Comparison of ENCODE assay signal across 8 cellular contexts in genomic region chr12:52278931-52279682, GRCh38. TPM values are rescaled to one million over a fixed set of nuclear protein-coding genes. Genes with fewer than 3 reads are reported as not detected.
A peak's percentile ranks its signal among the peaks of the same experiment; 100 is the strongest.
DNase-seq lines count a peak whose midpoint lies in the region; ATAC-seq and TF ChIP-seq lines count a peak whose summit lies in the region.

No MANE protein-coding gene starts in this region.

- no peaks in the 10 kb centered on the region for H3K36me3 ChIP-seq in BLaER1
- H3K36me3 ChIP-seq in Loucy (ENCODE audit: insufficient read depth, low read length): no peaks in the 10 kb centered on the region
- no peaks in the 10 kb centered on the region for H3K36me3 ChIP-seq in adipocyte (ENCODE audit: control insufficient read depth, insufficient read depth, low read length, severe bottlenecking)
- H3K36me3 ChIP-seq in right atrium auricular region: no peaks in the 10 kb centered on the region

- peak overlapping the region; percentile 16; the same call in 1 of the 2 replicates for H3K9ac ChIP-seq in BLaER1
- no peak overlapping the region for H3K9ac ChIP-seq in Loucy (ENCODE audit: low read depth, low read length, poor library complexity, severe bottlenecking)
- H3K9ac ChIP-seq in adipocyte (ENCODE audit: low read length): peak overlapping the region; percentile 61

- peak overlapping the region; percentile 46; the same call in 1 of the 2 replicates for H3K4me3 ChIP-seq in BLaER1
- peak overlapping the region; percentile 30 for H3K4me3 ChIP-seq in Loucy (ENCODE audit: low read length, poor library complexity, severe bottlenecking)
- H3K4me3 ChIP-seq in adipocyte (ENCODE audit: low read length): peak overlapping the region; percentile 39
- H3K4me3 ChIP-seq in right atrium auricular region: no peak overlapping the region

- H3K27ac ChIP-seq in BLaER1 (no peak overlapping the region), right atrium auricular region (peak overlapping the region in 1 of 2 donors; percentile 57)

- no peaks in the 10 kb centered on the region for H3K9me2 ChIP-seq in Loucy (replicated peaks; ENCODE audit: low read depth, low read length)

- no peaks in the 10 kb centered on the region for H4K20me1 ChIP-seq in BLaER1
- no peaks in the 10 kb centered on the region for H4K20me1 ChIP-seq in Loucy (ENCODE audit: insufficient read depth, low read length, poor library complexity, severe bottlenecking)

- H3K27me3 ChIP-seq in BLaER1 (peaks cover 3% of the 10 kb centered on the region), Loucy (ENCODE audit: insufficient read depth, low read length, poor library complexity, severe bottlenecking) (no peaks in the 10 kb centered on the region), adipocyte (replicated peaks; ENCODE audit: control insufficient read depth, insufficient read depth, low read length) (peaks cover 3% of the 10 kb centered on the region), right atrium auricular region (no peaks in the 10 kb centered on the region)

- peak overlapping the region; percentile 84 for H2AFZ ChIP-seq in Loucy (ENCODE audit: low read length)

- H3F3A ChIP-seq in Loucy (ENCODE audit: low read depth): no peaks in the 10 kb centered on the region

- DNase-seq in SW 1271 (lab: John Stamatoyannopoulos, UW) (peak; percentile 38 to 57), adipocyte (ENCODE audit: low read depth) (peak; percentile 88), right atrium auricular region (ENCODE audit: low spot score) (peak; percentile 65), putamen (ENCODE audit: low spot score) (peak; percentile 45), OCI-M2 (lab: John Stamatoyannopoulos, UW; ENCODE audit: unreplicated experiment) (no peak)

- no peaks in the 10 kb centered on the region for H3K9me3 ChIP-seq in BLaER1
- no peaks in the 10 kb centered on the region for H3K9me3 ChIP-seq in Loucy (ENCODE audit: insufficient read depth, low read depth, low read length)
- no peaks in the 10 kb centered on the region for H3K9me3 ChIP-seq in adipocyte (ENCODE audit: control insufficient read depth, low read length)
- H3K9me3 ChIP-seq in right atrium auricular region: no peaks in the 10 kb centered on the region

- TF ChIP-seq CTCF in Loucy (conservative IDR thresholded peaks at IDR 0.05; ENCODE audit: low read length) (peak; percentile 89), right atrium auricular region (IDR thresholded peaks at IDR 0.05) (peak; percentile 98 to 99)

- peaks cover 6% of the 10 kb centered on the region for H3K4me1 ChIP-seq in BLaER1
- H3K4me1 ChIP-seq in Loucy (ENCODE audit: insufficient read depth, low read length, poor library complexity, severe bottlenecking): peaks cover 21% of the 10 kb centered on the region
- peaks cover 33% of the 10 kb centered on the region for H3K4me1 ChIP-seq in adipocyte (ENCODE audit: control insufficient read depth, insufficient read depth, low read length)
- H3K4me1 ChIP-seq in right atrium auricular region: peaks cover 0 to 26% of the 10 kb centered on the region in 2 donors

- H3K79me2 ChIP-seq in Loucy (ENCODE audit: insufficient read depth, low read length): no peaks in the 10 kb centered on the region

- peak; percentile 79 for ATAC-seq in GM19351 (IDR thresholded peaks at IDR 0.05; ENCODE audit: unreplicated experiment)

- peak overlapping the region; percentile 75 for H3K4me2 ChIP-seq in BLaER1
- H3K4me2 ChIP-seq in Loucy (ENCODE audit: low read depth, low read length, poor library complexity, severe bottlenecking): peak overlapping the region; percentile 58

RNA-seq across cellular contexts. Expression of gene KRT86, which starts 4.7 kb away (rescaled TPM):
- not detected for total RNA-seq in right atrium auricular region

RNA-seq across cellular contexts. Expression of gene KRT81, which starts 12.2 kb away (rescaled TPM):
- total RNA-seq in right atrium auricular region: not detected

RNA-seq across cellular contexts. Expression of gene KRT83, which starts 42.1 kb away (rescaled TPM):
- not detected for total RNA-seq in right atrium auricular region

RNA-seq across cellular contexts. Expression of gene KRT7, which starts 46.1 kb away (rescaled TPM):
- 10 to 100 TPM; 14.7 to 58.4 TPM for total RNA-seq in right atrium auricular region

Comparison
In these comparisons a context has a peak if more than half of its experiments do, and no peak if none do; other contexts are left out.
1. H3K4me3 ChIP-seq: peak in BLaER1 (single experiment), Loucy (single experiment) and adipocyte (single experiment); none in right atrium auricular region (0 of 2).